Comparison of ENCODE assay signal across 25 cellular contexts in the genomic region with DNA sequence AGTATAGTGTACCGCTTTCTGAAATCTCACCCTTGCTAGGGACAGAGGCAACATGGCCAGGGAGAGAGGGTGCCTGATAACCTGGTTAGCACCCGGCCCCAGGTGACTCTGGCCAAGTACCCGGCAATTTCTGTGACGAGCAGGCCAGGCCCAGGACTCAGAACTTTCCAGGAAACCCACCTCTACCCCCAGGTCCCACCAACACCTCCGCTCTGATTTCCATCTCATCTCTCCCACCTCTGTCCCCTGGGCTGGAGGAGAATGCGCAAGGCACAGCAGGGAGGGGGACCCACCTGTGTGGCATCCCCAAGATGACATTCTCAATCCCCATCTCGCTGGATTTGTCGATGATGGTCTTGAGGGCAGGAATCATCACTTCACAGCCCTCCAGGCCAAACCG. TPM values are rescaled to one million over a fixed set of nuclear protein-coding genes. Genes with fewer than 3 reads are reported as not detected.
A peak's percentile ranks its signal among the peaks of the same experiment; 100 is the strongest.
DNase-seq lines count a peak whose midpoint lies in the region; FAIRE-seq and TF ChIP-seq lines count a peak whose summit lies in the region.
"Had no signal": no experiment of that assay in that cellular context is flagged by ENCODE, and none has a peak within 500 bp of the region (broad histone marks: within the 10 kb centered on the region; RNA-seq: fewer than 3 reads in every experiment).

No MANE protein-coding gene starts in this region.

- H3K4me3 ChIP-seq in H7 (ENCODE audit: insufficient read depth, low read depth, low read length), result no peak overlapping the region
- no peak overlapping the region for H3K4me3 ChIP-seq in spleen
- H3K4me3 ChIP-seq: SK-N-MC had no signal

- intact Hi-C loops in spleen (cut with DNase I; ENCODE audit: low total_unique reads), result no loop called here

- peak; percentile 12 for DNase-seq in D721Med (ENCODE audit: insufficient read length, low spot score)
- peak; percentile 30 for DNase-seq in H7
- DNase-seq in iPS-NIHi7 (ENCODE audit: extremely low spot score), result peak; percentile 7
- DNase-seq in spleen, result peak; percentile 56
- no peak for DNase-seq in inferior parietal cortex (ENCODE audit: extremely low spot score)
- DNase-seq in dermis blood vessel endothelial cell, result no peak
- DNase-seq in NCI-H128 (lab: John Stamatoyannopoulos, UW; ENCODE audit: unreplicated experiment), result no peak
- DNase-seq: CD8-positive, alpha-beta memory T cell; DMS79 treated with DMSO at 0.1 percent for 48 hours; GF-D8; KBM-7; MV-4-11; NCI-H1105; NCI-H146; NCI-H2029; NCI-H446; NCI-H524 treated with DMSO at 0.1 percent for 48 hours; NCI-H774; SIG-M5 had no signal

- no peak for TF ChIP-seq POLR2A in spleen (IDR thresholded peaks at IDR 0.05)

- no peaks in the 10 kb centered on the region for H3K9me3 ChIP-seq in spleen

- H3K4me1 ChIP-seq in spleen, result no peaks in the 10 kb centered on the region

- peaks cover 13% of the 10 kb centered on the region for H3K36me3 ChIP-seq in H7 (replicated peaks; ENCODE audit: control insufficient read depth, insufficient read depth, low read length)
- no peaks in the 10 kb centered on the region for H3K36me3 ChIP-seq in spleen

- H3K27ac ChIP-seq in spleen, result no peak overlapping the region
- H3K27ac ChIP-seq: C4-2B, SK-N-MC had no signal

- no peak for FAIRE-seq in D721Med (lab: Jason Lieb, UNC)
- FAIRE-seq: A204.1, GM18507, H54, RCC 7860 had no signal

- WGBS in spleen, 5 donors, result 76 to 86% (median 84%) methylated on average over 9 of the region's 9 CpGs

- TF ChIP-seq CTCF in D721Med (IDR thresholded peaks at IDR 0.05; ENCODE audit: insufficient read depth, missing control alignments), result no peak
- TF ChIP-seq CTCF in spleen (IDR thresholded peaks at IDR 0.05 in 8 of 11, conservative IDR thresholded peaks at IDR 0.05 in 3 of 11), result no peak

- H3K27me3 ChIP-seq in H7 (ENCODE audit: control insufficient read depth, insufficient read depth, low read length), result no peaks in the 10 kb centered on the region
- H3K27me3 ChIP-seq in spleen (replicated peaks in 1 of 7), result peaks cover 0 to 38% (median 0%) of the 10 kb centered on the region in 7 donors

RNA-seq across cellular contexts. Expression of a gene that starts 11.6 kb away (rescaled TPM):
- total RNA-seq in H7 (2014; rRNA removed; shearing (Covaris generic)), result 26.3 and 31.9 TPM in 2 replicates
- total RNA-seq in spleen, result 1 to 10 TPM in 1 of 7 donors, under 1 TPM in 4, not detected in 2; 0.09 to 1.6 (median 0.19) TPM
- polyA plus RNA-seq in spleen, result under 1 TPM; 0.11 to 0.45 (median 0.20) TPM
- total RNA-seq in dermis blood vessel endothelial cell, result 0.33 and 0.85 TPM in 2 replicates
- polyA plus RNA-seq: CD8-positive, alpha-beta memory T cell had no signal

Comparison
In these comparisons a context has a peak if more than half of its experiments do, and no peak if none do; other contexts are left out.
1. DNase-seq: peak in D721Med (single experiment), H7 (single experiment), iPS-NIHi7 (single experiment) and spleen (single experiment); none in inferior parietal cortex (single experiment), dermis blood vessel endothelial cell (single experiment) and NCI-H128 (single experiment).
2. RNA of a gene that starts 11.6 kb away (total RNA-seq): 26.3 to 31.9 TPM in H7; 0.33 to 0.85 TPM in dermis blood vessel endothelial cell and 0.09 to 1.6 TPM in spleen; every median in the first group is over 10 times any median in the second.